Comparison of ENCODE assay signal across 8 cellular contexts in the genomic region with DNA sequence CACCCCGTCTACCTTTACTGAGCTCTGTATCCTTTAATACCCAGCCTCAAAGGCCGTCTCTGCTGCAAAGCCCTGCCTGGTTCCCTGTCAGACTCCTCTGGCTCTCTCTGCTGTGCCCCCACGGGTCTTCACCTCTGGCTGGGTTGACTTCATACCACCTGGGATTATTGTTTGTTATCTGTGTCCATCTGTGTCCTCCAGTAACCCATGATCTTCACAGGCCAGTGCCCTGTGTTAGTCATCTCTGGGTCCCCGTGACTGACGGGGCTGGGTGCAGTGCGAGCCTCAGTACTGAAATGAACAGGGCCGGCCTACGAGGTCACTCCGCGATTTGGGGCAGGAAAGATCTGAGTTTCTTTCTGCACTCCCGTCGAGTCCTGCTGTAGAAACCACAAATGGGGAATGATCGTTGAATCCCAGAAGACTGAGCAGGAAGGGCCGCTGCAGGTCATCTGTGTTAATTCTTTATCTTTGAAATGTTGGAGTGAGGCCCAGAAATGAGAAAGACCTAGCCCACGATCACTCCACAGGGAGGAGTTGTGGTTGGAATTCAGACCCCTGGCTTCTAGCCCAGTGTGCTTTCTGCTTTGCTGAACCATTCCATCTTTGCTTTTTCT. TPM values are rescaled to one million over a fixed set of nuclear protein-coding genes. Genes with fewer than 3 reads are reported as not detected.
DNase-seq lines count a peak whose midpoint lies in the region; ATAC-seq, FAIRE-seq and TF ChIP-seq lines count a peak whose summit lies in the region.

No MANE protein-coding gene starts in this region.

- intact Hi-C loops in gastrocnemius medialis (cut with DNase I; ENCODE audit: low total_unique reads) = no loop called here

- H3K4me1 ChIP-seq in SJSA1 (replicated peaks) (peaks cover 11% of the 10 kb centered on the region; the same call in 1 of the 2 replicates), gastrocnemius medialis (peaks cover 15 to 18% of the 10 kb centered on the region in 2 donors)

- H3K27ac ChIP-seq in SJSA1 (no peak overlapping the region), gastrocnemius medialis (peak overlapping the region; percentile 53 to 76 (median 62))

- H3K27me3 ChIP-seq in SJSA1 (replicated peaks) = no peaks in the 10 kb centered on the region
- H3K27me3 ChIP-seq in gastrocnemius medialis = no peaks in the 10 kb centered on the region

- FAIRE-seq in GM12892 (lab: Jason Lieb, UNC) = peak; percentile 79

- H3K9me3 ChIP-seq in SJSA1 (replicated peaks) (no peaks in the 10 kb centered on the region), gastrocnemius medialis (no peaks in the 10 kb centered on the region)

- no peak for TF ChIP-seq POLR2A in GM12892 (IDR thresholded peaks at IDR 0.05; ENCODE audit: low read depth, low read length)
- TF ChIP-seq POLR2A in gastrocnemius medialis (IDR thresholded peaks at IDR 0.05) = peak in 1 of 2 donors; percentile 15

- no peak for TF ChIP-seq CTCF in gastrocnemius medialis (IDR thresholded peaks at IDR 0.05 in 4 of 5, conservative IDR thresholded peaks at IDR 0.05 in 1 of 5)

- ATAC-seq in gastrocnemius medialis (peak; percentile 91 to 96), HG02973 (IDR thresholded peaks at IDR 0.05; ENCODE audit: unreplicated experiment) (no peak), HG03521 (IDR thresholded peaks at IDR 0.05; ENCODE audit: unreplicated experiment) (no peak)

- no peak overlapping the region for H3K4me3 ChIP-seq in SJSA1
- H3K4me3 ChIP-seq in gastrocnemius medialis = peak overlapping the region in 3 of 4 donors; percentile 13 to 22 (median 17)

- no peaks in the 10 kb centered on the region for H3K36me3 ChIP-seq in SJSA1
- H3K36me3 ChIP-seq in gastrocnemius medialis = no peaks in the 10 kb centered on the region

- no peak for DNase-seq in GM12892 (ENCODE audit: insufficient read length)
- peak; percentile 47 to 58 for DNase-seq in SJSA1 (ENCODE audit: low read depth in 1 of 2, low spot score in 2 of 2)
- peak; percentile 9 for DNase-seq in glomerular endothelial cell (ENCODE audit: extremely low read depth, low read depth, low spot score)
- DNase-seq in gastrocnemius medialis = peak; percentile 63 to 76
- no peak for DNase-seq in SKM-1 (lab: John Stamatoyannopoulos, UW; ENCODE audit: unreplicated experiment)
- DNase-seq in NCI-H748 (lab: John Stamatoyannopoulos, UW; ENCODE audit: unreplicated experiment) = no peak

- in situ Hi-C loops in gastrocnemius medialis (cut with MboI; ENCODE audit: low sequenced_read_pairs in 4 of 4) = no loop called here

RNA-seq across cellular contexts. Expression of gene TUB, which starts 12.3 kb away (rescaled TPM):
- 0.08 TPM for polyA plus RNA-seq in GM12892 (2012; ENCODE audit: missing spikeins)
- total RNA-seq in SJSA1 (2014; rRNA removed; shearing (Covaris generic)) = 2.3 and 3.0 TPM in 2 replicates
- total RNA-seq in glomerular endothelial cell = 1.7 and 1.8 TPM in 2 replicates
- 1 to 10 TPM in 2 of 4 donors, under 1 TPM in 2; 0.71 to 1.2 (median 1.1) TPM for total RNA-seq in gastrocnemius medialis

Comparison
In these comparisons a context has a peak if more than half of its experiments do, and no peak if none do; other contexts are left out.
1. DNase-seq: peak in SJSA1 (2 of 2), glomerular endothelial cell (single experiment) and gastrocnemius medialis (2 of 2); none in GM12892 (single experiment), SKM-1 (single experiment) and NCI-H748 (single experiment).
2. ATAC-seq: peak in gastrocnemius medialis (2 of 2); none in HG02973 (single experiment) and HG03521 (single experiment).